In genomic region chr19:32779082-32779481, GRCh38 we compare ENCODE assay signal across 23 cellular contexts. TPM values are rescaled to one million over a fixed set of nuclear protein-coding genes. Genes with fewer than 3 reads are reported as not detected.
"Had no signal": no experiment of that assay in that cellular context is flagged by ENCODE, and none has a peak within 500 bp of the region (broad histone marks: within the 10 kb centered on the region; RNA-seq: fewer than 3 reads in every experiment).

No MANE protein-coding gene starts in this region.

- H3K27ac ChIP-seq: HL-60, KMS-11, RWPE1 had no signal

- H3K9ac ChIP-seq: KMS-11, SK-N-SH had no signal

- ATAC-seq: Panc1, T-cell had no signal

- H3K27ac Mint-ChIP-seq: T-cell had no signal

- H3K9me3 ChIP-seq: SK-N-SH had no signal

- H3K9me2 ChIP-seq: SK-N-SH had no signal

- DNase-seq: Kasumi-1, MM.1S, NCI-H1092 treated with DMSO at 0.1 percent for 48 hours, NCI-H1436, NCI-H187, NCI-H2029, NCI-H2081 treated with DMSO at 0.1 percent for 48 hours, NCI-H2171 treated with DMSO at 0.1 percent for 48 hours, NCI-H345, NCI-H510A, NCI-H524 treated with DMSO at 0.1 percent for 48 hours, NCI-H69, NCI-H774, SHP77, SK-N-SH, SW 1271, T-cell had no signal

- H3K4me2 ChIP-seq: KMS-11, SK-N-SH had no signal

- H3K4me3 Mint-ChIP-seq: T-cell had no signal

- FAIRE-seq: HTR-8/SVneo had no signal

RNA-seq across cellular contexts. Expression of gene TDRD12, which starts 59.5 kb away (rescaled TPM):
- total RNA-seq: SK-MEL-5 had no signal
